1 cellular context compared by ENCODE assay signal in genomic region chr17:45333702-45334092, GRCh38.
TF ChIP-seq lines count a peak whose summit lies in the region.

No MANE protein-coding gene starts in this region.

TF ChIP-seq in H1, 55 proteins besides CTCF, POLR2A, EP300 and RAD21 (continued from another document):
- TF ChIP-seq MAX (IDR thresholded peaks at IDR 0.05) (no peak), TEAD4 (IDR thresholded peaks at IDR 0.05; ENCODE audit: low read depth, low read length) (no peak), GTF2F1 (IDR thresholded peaks at IDR 0.05; ENCODE audit: borderline replicate concordance, low read depth, low read length) (no peak), EGR1 (IDR thresholded peaks at IDR 0.05; ENCODE audit: borderline replicate concordance, low read depth, low read length) (no peak), HDAC2 (IDR thresholded peaks at IDR 0.05; ENCODE audit: borderline replicate concordance in 1 of 2, low read depth in 2 of 2, low read length in 2 of 2) (no peak), JUND (IDR thresholded peaks at IDR 0.05; ENCODE audit: low read length) (no peak)
